8 cellular contexts compared by ENCODE assay signal in the genomic region with DNA sequence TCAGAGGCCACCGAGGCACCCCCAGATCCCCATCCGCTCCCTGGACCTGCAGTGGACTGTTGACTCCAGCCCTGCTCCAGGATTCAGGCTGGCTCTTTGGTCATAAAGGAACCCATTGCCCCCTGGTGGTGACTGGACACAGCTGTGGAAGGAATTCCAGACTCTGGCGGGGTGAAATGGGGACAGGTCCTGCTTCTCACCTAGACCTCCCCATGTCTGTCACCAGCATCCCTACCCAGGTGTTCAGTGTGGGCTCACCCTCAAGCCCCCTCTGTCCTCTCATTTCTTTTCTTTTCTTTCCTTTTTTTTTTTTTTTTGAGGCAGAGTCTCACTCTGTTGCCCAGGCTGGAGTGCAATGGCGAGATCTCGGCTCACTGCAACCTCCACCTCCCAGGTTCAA. TPM values are rescaled to one million over a fixed set of nuclear protein-coding genes. Genes with fewer than 3 reads are reported as not detected.
DNase-seq lines count a peak whose midpoint lies in the region; ATAC-seq, FAIRE-seq and TF ChIP-seq lines count a peak whose summit lies in the region.

No MANE protein-coding gene starts in this region.

- H3K4me3 ChIP-seq in A549 (no peak overlapping the region), right lobe of liver (no peak overlapping the region)

- intact Hi-C loops in dendritic cell treated with granulocyte-macrophage colony-stimulating factor and Interleukin-4, amounts not matched to agents 40 ng/mL and 50 ng/mL, for 4 days (cut with micrococcal nuclease), result loop anchor here (1.0 to 5.0 kb wide), 3 partner anchors 18 to 82 kb away; a partner anchor contains a TSS
- intact Hi-C loops in right lobe of liver (cut with DNase I), result loop anchor here (5.0 kb wide), 2 partner anchors 79 to 146 kb away; no protein-coding TSS in a partner anchor

- FAIRE-seq in A549 (lab: Jason Lieb, UNC), result no peak

- no peaks in the 10 kb centered on the region for H3K27me3 ChIP-seq in right lobe of liver

- no peaks in the 10 kb centered on the region for H3K9me3 Mint-ChIP-seq in dendritic cell treated with granulocyte-macrophage colony-stimulating factor and Interleukin-4, amounts not matched to agents 40 ng/mL and 50 ng/mL, for 4 days

- H3K4me1 ChIP-seq in A549 (peaks cover 38% of the 10 kb centered on the region; the same call in 2 of the 3 replicates), right lobe of liver (peaks cover 0 to 4% (median under 1%) of the 10 kb centered on the region in 4 donors)

- H3K9me3 ChIP-seq in A549, result peaks cover 9% of the 10 kb centered on the region; the same call in 2 of the 3 replicates
- no peaks in the 10 kb centered on the region for H3K9me3 ChIP-seq in right lobe of liver

- TF ChIP-seq CTCF in A549 (IDR thresholded peaks at IDR 0.05) (peak; percentile 84), right lobe of liver (IDR thresholded peaks at IDR 0.05) (peak; percentile 81 to 89 (median 84))

- 53% methylated on average over 5 of the region's 5 CpGs for WGBS in A549 (ENCODE audit: missing lambda C conversion rate)
- 67% methylated on average over 3 of the region's 5 CpGs for WGBS in right lobe of liver (ENCODE audit: insufficient coverage, low coverage, low lambda C conversion rate, missing lambda C conversion rate)

- ATAC-seq in A549, result peak; percentile 93 to 94
- ATAC-seq in right lobe of liver, result peak; percentile 91 to 95 (median 94)
- no peak for ATAC-seq in GM19467 (IDR thresholded peaks at IDR 0.05; ENCODE audit: unreplicated experiment)

- peak overlapping the region; percentile 10 for H3K27ac Mint-ChIP-seq in dendritic cell treated with granulocyte-macrophage colony-stimulating factor and Interleukin-4, amounts not matched to agents 40 ng/mL and 50 ng/mL, for 4 days

- TF ChIP-seq RAD21 in A549 (conservative IDR thresholded peaks at IDR 0.05 in 1 of 2, IDR thresholded peaks at IDR 0.05 in 1 of 2), result peak; percentile 94 to 98

- H3K27ac ChIP-seq in A549, result peak overlapping the region; percentile 46 to 73; a peak in 4 of 6 replicates
- H3K27ac ChIP-seq in right lobe of liver, result no peak overlapping the region

- H3K4me1 Mint-ChIP-seq in dendritic cell treated with granulocyte-macrophage colony-stimulating factor and Interleukin-4, amounts not matched to agents 40 ng/mL and 50 ng/mL, for 4 days (ENCODE audit: low read depth), result peaks cover 61% of the 10 kb centered on the region

- DNase-seq in A549 (ENCODE audit: low read depth in 1 of 2, low spot score in 1 of 2), result peak; percentile 81 to 82
- peak; percentile 58 for DNase-seq in GM19238 (ENCODE audit: insufficient read length, low spot score)
- DNase-seq in NCI-H226, result peak; percentile 39
- DNase-seq in activated CD4-positive, alpha-beta T cell treated with anti-CD3 and anti-CD28 coated beads for 4 hours, result peak; percentile 66 to 69
- DNase-seq in right lobe of liver, result peak; percentile 73 to 82 (median 75)
- peak; percentile 46 for DNase-seq in stimulated activated CD8-positive, alpha-beta memory T cell treated with anti-CD3 and anti-CD28 coated beads, Interleukin-15, amount 100 ng/mL, for 1 hour (ENCODE audit: low read depth)

- no peaks in the 10 kb centered on the region for H3K36me3 ChIP-seq in right lobe of liver

- POLR2A ChIA-PET in A549 (lab: Yijun Ruan, JAX), result interaction anchor here (1.1 to 2.2 kb wide), 2 partner anchors 18 to 83 kb away, joined by 3 to 5 read pairs; a partner anchor contains a TSS

- CTCF ChIA-PET in A549 (lab: Yijun Ruan, JAX), result interaction anchor here (0.6 to 32.4 kb wide), 27 partner anchors 9 to 768 kb away, joined by 3 to 821 read pairs (median 6); partner anchors contain the start of gene TOR2A

- no peak for TF ChIP-seq EP300 in A549 (IDR thresholded peaks at IDR 0.05)

- no peaks in the 10 kb centered on the region for H3K27me3 Mint-ChIP-seq in dendritic cell treated with granulocyte-macrophage colony-stimulating factor and Interleukin-4, amounts not matched to agents 40 ng/mL and 50 ng/mL, for 4 days

- H3K36me3 Mint-ChIP-seq in dendritic cell treated with granulocyte-macrophage colony-stimulating factor and Interleukin-4, amounts not matched to agents 40 ng/mL and 50 ng/mL, for 4 days (ENCODE audit: low read depth), result peaks cover 54% of the 10 kb centered on the region

- TF ChIP-seq POLR2A in A549 (IDR thresholded peaks at IDR 0.05; ENCODE audit: low read length) (no peak), right lobe of liver (IDR thresholded peaks at IDR 0.05) (no peak)

- H3K4me3 Mint-ChIP-seq in dendritic cell treated with granulocyte-macrophage colony-stimulating factor and Interleukin-4, amounts not matched to agents 40 ng/mL and 50 ng/mL, for 4 days, result peak overlapping the region; percentile 53

- H3K4me2 ChIP-seq in A549, result no peak overlapping the region

TF ChIP-seq in A549, 52 proteins besides CTCF, POLR2A, EP300 and RAD21:
- no peak for TF ChIP-seq NR3C1 (IDR thresholded peaks at IDR 0.05)
- TF ChIP-seq SMC3 (IDR thresholded peaks at IDR 0.05), result peak; percentile 96

RNA-seq across cellular contexts. Expression of gene STXBP1, which starts 25.5 kb away (rescaled TPM):
- polyA plus RNA-seq in A549 (2011; rRNA removed) (13.3 and 20.4 TPM in 2 replicates), A549 (2017; fragmentation: RNase III; extraction: RNeasy Plus Mini Kit Qiagen cat#74134 plus additional on column Dnase treatment) (16.1 to 22.6 TPM (median 19.8 TPM) in 3 replicates)
- 12.7 and 14.5 TPM in 2 replicates for polyA plus RNA-seq in A549 (2012; cell fraction: cytosol; rRNA removed)
- 16.5 and 22.0 TPM in 2 replicates for polyA plus RNA-seq in A549 (2012; cell fraction: nucleus; rRNA removed)
- polyA minus RNA-seq in A549 (2011; rRNA and poly(A)+ RNA removed), result 22.3 and 22.9 TPM in 2 replicates
- total RNA-seq in right lobe of liver, result 10 to 100 TPM in 1 of 6 experiments, 1 to 10 TPM in 5; 1.8 to 13.5 (median 4.1) TPM

Comparison
In these comparisons a context has a peak if more than half of its experiments do, and no peak if none do; other contexts are left out.
1. H3K27ac ChIP-seq: peak in A549 (2 of 2); none in right lobe of liver (0 of 3).
2. Peak in every context shown above with its lines, with median percentiles within 50 percentile points of each other: DNase-seq.